In genomic region chr4:72312032-72312650, GRCh38 we compare ENCODE assay signal across 10 cellular contexts.
DNase-seq lines count a peak whose midpoint lies in the region; ATAC-seq, FAIRE-seq and TF ChIP-seq lines count a peak whose summit lies in the region.
"Had no signal": no experiment of that assay in that cellular context is flagged by ENCODE, and none has a peak within 500 bp of the region (broad histone marks: within the 10 kb centered on the region; RNA-seq: fewer than 3 reads in every experiment).

No MANE protein-coding gene starts in this region.

- H3K4me3 ChIP-seq in choroid plexus epithelial cell (ENCODE audit: low read depth, low read length) (no peak overlapping the region), testis (no peak overlapping the region)

- H3K4me1 ChIP-seq in testis, result peaks cover 12% of the 10 kb centered on the region

- peak; percentile 73 for ATAC-seq in HG03432 (IDR thresholded peaks at IDR 0.05; ENCODE audit: unreplicated experiment)
- peak; percentile 89 for ATAC-seq in left lobe of liver
- no peak for ATAC-seq in HG03565 (IDR thresholded peaks at IDR 0.05; ENCODE audit: unreplicated experiment)
- ATAC-seq in activated T-cell treated with anti-CD3 and anti-CD28 coated beads, Interleukin-2, amount 50 U/mL, for 72 hours (replicated peaks in 1 of 2), result no peak
- ATAC-seq in GM19463 (IDR thresholded peaks at IDR 0.05; ENCODE audit: unreplicated experiment), result no peak

- H3K27ac ChIP-seq in testis, result no peak overlapping the region
- H3K27ac ChIP-seq: HL-60 had no signal

- H3K27me3 ChIP-seq in testis, result no peaks in the 10 kb centered on the region

- no peak overlapping the region for H3K4me3 Mint-ChIP-seq in activated T-cell treated with anti-CD3 and anti-CD28 coated beads, Interleukin-2, amount 50 U/mL, for 72 hours
- H3K4me3 Mint-ChIP-seq: activated naive CD8-positive, alpha-beta T cell treated with anti-CD3 and anti-CD28 coated beads for 36 hours had no signal

- TF ChIP-seq CTCF in choroid plexus epithelial cell (conservative IDR thresholded peaks at IDR 0.05; ENCODE audit: low read depth, low read length) (no peak), testis (IDR thresholded peaks at IDR 0.05) (no peak)

- H3K27me3 Mint-ChIP-seq in activated T-cell treated with anti-CD3 and anti-CD28 coated beads, Interleukin-2, amount 50 U/mL, for 72 hours (ENCODE audit: low read depth), result no peaks in the 10 kb centered on the region

- no peaks in the 10 kb centered on the region for H3K36me3 ChIP-seq in testis (ENCODE audit: low read depth, missing control alignments)

- H3K36me3 Mint-ChIP-seq in activated T-cell treated with anti-CD3 and anti-CD28 coated beads, Interleukin-2, amount 50 U/mL, for 72 hours (ENCODE audit: insufficient read depth in 2 of 2), result no peaks in the 10 kb centered on the region
- H3K36me3 Mint-ChIP-seq: activated naive CD8-positive, alpha-beta T cell treated with anti-CD3 and anti-CD28 coated beads for 36 hours had no signal

- DNase-seq in choroid plexus epithelial cell (ENCODE audit: low read depth) (peak; percentile 98), left lobe of liver (ENCODE audit: low spot score) (peak; percentile 74), testis (peak; percentile 78), HTR-8/SVneo (ENCODE audit: insufficient read length, low spot score) (no peak)
- no peak for DNase-seq in activated T-cell treated with anti-CD3 and anti-CD28 coated beads, Interleukin-2, amount 50 U/mL, for 72 hours
- DNase-seq: activated naive CD8-positive, alpha-beta T cell treated with anti-CD3 and anti-CD28 coated beads for 36 hours had no signal

- intact Hi-C loops in testis (cut with DNase I; ENCODE audit: low total_unique reads), result no loop called here

- no peaks in the 10 kb centered on the region for H3K9me3 Mint-ChIP-seq in activated T-cell treated with anti-CD3 and anti-CD28 coated beads, Interleukin-2, amount 50 U/mL, for 72 hours
- H3K9me3 Mint-ChIP-seq: activated naive CD8-positive, alpha-beta T cell treated with anti-CD3 and anti-CD28 coated beads for 36 hours had no signal

- H3K4me1 Mint-ChIP-seq in activated T-cell treated with anti-CD3 and anti-CD28 coated beads, Interleukin-2, amount 50 U/mL, for 72 hours (ENCODE audit: low read depth), result no peaks in the 10 kb centered on the region
- H3K4me1 Mint-ChIP-seq: activated naive CD8-positive, alpha-beta T cell treated with anti-CD3 and anti-CD28 coated beads for 36 hours had no signal

- no peak for TF ChIP-seq POLR2A in testis (IDR thresholded peaks at IDR 0.05)

- WGBS in testis, 2 donors, result 53 to 62% methylated on average over 6 of the region's 6 CpGs

- no peaks in the 10 kb centered on the region for H3K9me3 ChIP-seq in testis

- no peak overlapping the region for H3K27ac Mint-ChIP-seq in activated T-cell treated with anti-CD3 and anti-CD28 coated beads, Interleukin-2, amount 50 U/mL, for 72 hours
- H3K27ac Mint-ChIP-seq: activated naive CD8-positive, alpha-beta T cell treated with anti-CD3 and anti-CD28 coated beads for 36 hours had no signal

- no peak for FAIRE-seq in HTR-8/SVneo (lab: Jason Lieb, UNC)

Comparison
In these comparisons a context has a peak if more than half of its experiments do, and no peak if none do; other contexts are left out.
1. ATAC-seq: peak in HG03432 (single experiment) and left lobe of liver (single experiment); none in HG03565 (single experiment), activated T-cell treated with anti-CD3 and anti-CD28 coated beads, Interleukin-2, amount 50 U/mL, for 72 hours (0 of 2) and GM19463 (single experiment).
2. DNase-seq: peak in choroid plexus epithelial cell (single experiment), left lobe of liver (single experiment) and testis (single experiment); none in activated T-cell treated with anti-CD3 and anti-CD28 coated beads, Interleukin-2, amount 50 U/mL, for 72 hours (0 of 2) and HTR-8/SVneo (single experiment).